Comparison of ENCODE assay signal across 1 cellular context in the genomic region with DNA sequence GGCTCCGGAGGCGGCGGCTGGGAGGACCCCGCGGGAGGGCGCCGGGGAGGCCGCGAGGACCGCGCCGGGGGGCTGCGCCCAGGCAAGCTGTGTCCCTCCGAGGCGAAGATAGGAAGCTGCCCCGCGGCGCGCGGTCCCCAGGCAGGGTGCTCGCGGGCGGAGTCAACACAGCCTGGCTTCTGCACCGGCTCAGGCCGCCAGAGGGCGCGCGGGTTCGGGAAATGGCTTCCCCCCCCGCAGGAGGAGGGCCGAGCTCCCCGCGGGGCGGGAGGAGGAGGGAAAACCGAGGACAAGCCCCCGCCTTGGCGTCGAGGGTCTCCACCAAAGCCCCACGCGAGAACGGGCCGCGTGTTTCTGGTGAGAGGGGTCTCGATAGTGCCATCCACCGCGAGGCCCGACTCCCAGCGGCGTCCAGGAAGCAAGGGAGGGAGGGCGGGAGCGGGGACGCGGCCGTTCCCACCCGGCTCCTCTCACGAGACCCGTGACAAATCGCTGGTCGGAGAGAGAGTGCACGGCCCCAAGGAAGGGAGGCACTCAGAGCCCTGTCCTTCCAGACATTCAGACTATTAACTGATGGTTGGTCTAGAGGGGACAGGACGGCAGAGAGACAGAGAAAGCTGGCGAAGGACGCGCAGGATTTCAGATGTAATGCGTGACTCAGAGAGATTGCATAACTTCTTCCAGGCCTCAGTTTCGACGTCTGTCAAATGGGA.
A peak's percentile ranks its signal among the peaks of the same experiment; 100 is the strongest.
TF ChIP-seq lines count a peak whose summit lies in the region.

No MANE protein-coding gene starts in this region.

TF ChIP-seq in K562, 482 proteins besides CTCF, POLR2A, EP300 and RAD21 (continued from another document and continues in another):
- TF ChIP-seq HMGN3 (IDR thresholded peaks at IDR 0.05; ENCODE audit: borderline replicate concordance, extremely low read depth, insufficient read length, low read depth, low read length) (peak; percentile 78), ARNT (IDR thresholded peaks at IDR 0.05) (peak in 1 of 2 experiments; percentile 61; a peak in 1 of 4 replicates), ZBED1 (IDR thresholded peaks at IDR 0.05) (0 out of 2 replicates have a peak, but pooled peaks have one; percentile 14), MTA2 (IDR thresholded peaks at IDR 0.05; ENCODE audit: low read depth) (peak; percentile 40; the same call in 1 of the 2 replicates), ELF1 (tag; IDR thresholded peaks at IDR 0.05) (peak; percentile 35; the same call in 1 of the 2 replicates), KAT2B (IDR thresholded peaks at IDR 0.05; ENCODE audit: low read depth, low read length) (no peak), PHTF2 (CRISPR knock-in tag; IDR thresholded peaks at IDR 0.05) (no peak), ATF7 (IDR thresholded peaks at IDR 0.05) (peak; percentile 22; the same call in 1 of the 2 replicates), USF1 (CRISPR knock-in tag; IDR thresholded peaks at IDR 0.05) (0 out of 2 replicates have a peak, but pooled peaks have one; percentile 8), CBX5 (IDR thresholded peaks at IDR 0.05; ENCODE audit: borderline replicate concordance, low read depth) (peak; percentile 25; the same call in 1 of the 2 replicates), RBM22 (IDR thresholded peaks at IDR 0.05; ENCODE audit: low read depth, low read length, poor library complexity, severe bottlenecking) (peak; percentile 72), GTF2B (IDR thresholded peaks at IDR 0.05; ENCODE audit: extremely low read depth, insufficient read length) (no peak), NR2C2 (CRISPR knock-in tag; IDR thresholded peaks at IDR 0.05) (peak; percentile 49; the same call in 1 of the 2 replicates), NR2C2 (tag; IDR thresholded peaks at IDR 0.05) (no peak), HDAC1 (IDR thresholded peaks at IDR 0.05) (peak in 1 of 2 experiments; percentile 63; a peak in 1 of 4 replicates), ELK1 (CRISPR knock-in tag; IDR thresholded peaks at IDR 0.05) (no peak), PKNOX1 (IDR thresholded peaks at IDR 0.05) (0 out of 2 replicates have a peak, but pooled peaks have one; percentile 17), HINFP (tag; conservative IDR thresholded peaks at IDR 0.05; ENCODE audit: low read depth) (no peak; the same call in 1 of the 2 replicates), ZNF740 (CRISPR knock-in tag; IDR thresholded peaks at IDR 0.05) (peak; percentile 100), ZNF740 (tag; IDR thresholded peaks at IDR 0.05) (peak in 1 of 2 experiments; percentile 98; a peak in 2 of 4 replicates), ILF3 (IDR thresholded peaks at IDR 0.05; ENCODE audit: borderline replicate concordance) (no peak), MTF1 (CRISPR knock-in tag; IDR thresholded peaks at IDR 0.05; ENCODE audit: borderline replicate concordance) (no peak), FOSL1 (tag; conservative IDR thresholded peaks at IDR 0.05) (peak; percentile 80; the same call in 1 of the 2 replicates), CREM (IDR thresholded peaks at IDR 0.05; ENCODE audit: low read depth) (peak; percentile 52; the same call in 1 of the 2 replicates), FOXA3 (CRISPR knock-in tag; conservative IDR thresholded peaks at IDR 0.05 in 1 of 2, IDR thresholded peaks at IDR 0.05 in 1 of 2) (0 out of 4 replicates have a peak, but pooled peaks of 1 of the 2 experiments have one; percentile 25), ZNF232 (CRISPR knock-in tag; IDR thresholded peaks at IDR 0.05) (no peak), MYNN (IDR thresholded peaks at IDR 0.05) (no peak), MYNN (CRISPR knock-in tag; IDR thresholded peaks at IDR 0.05) (no peak)
- TF ChIP-seq, protein P1, sequence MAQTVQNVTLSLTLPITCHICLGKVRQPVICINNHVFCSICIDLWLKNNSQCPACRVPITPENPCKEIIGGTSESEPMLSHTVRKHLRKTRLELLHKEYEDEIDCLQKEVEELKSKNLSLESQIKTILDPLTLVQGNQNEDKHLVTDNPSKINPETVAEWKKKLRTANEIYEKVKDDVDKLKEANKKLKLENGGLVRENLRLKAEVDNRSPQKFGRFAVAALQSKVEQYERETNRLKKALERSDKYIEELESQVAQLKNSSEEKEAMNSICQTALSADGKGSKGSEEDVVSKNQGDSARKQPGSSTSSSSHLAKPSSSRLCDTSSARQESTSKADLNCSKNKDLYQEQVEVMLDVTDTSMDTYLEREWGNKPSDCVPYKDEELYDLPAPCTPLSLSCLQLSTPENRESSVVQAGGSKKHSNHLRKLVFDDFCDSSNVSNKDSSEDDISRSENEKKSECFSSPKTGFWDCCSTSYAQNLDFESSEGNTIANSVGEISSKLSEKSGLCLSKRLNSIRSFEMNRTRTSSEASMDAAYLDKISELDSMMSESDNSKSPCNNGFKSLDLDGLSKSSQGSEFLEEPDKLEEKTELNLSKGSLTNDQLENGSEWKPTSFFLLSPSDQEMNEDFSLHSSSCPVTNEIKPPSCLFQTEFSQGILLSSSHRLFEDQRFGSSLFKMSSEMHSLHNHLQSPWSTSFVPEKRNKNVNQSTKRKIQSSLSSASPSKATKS (CRISPR knock-in tag; IDR thresholded peaks at IDR 0.05) = no peak
- TF ChIP-seq, protein P2, sequence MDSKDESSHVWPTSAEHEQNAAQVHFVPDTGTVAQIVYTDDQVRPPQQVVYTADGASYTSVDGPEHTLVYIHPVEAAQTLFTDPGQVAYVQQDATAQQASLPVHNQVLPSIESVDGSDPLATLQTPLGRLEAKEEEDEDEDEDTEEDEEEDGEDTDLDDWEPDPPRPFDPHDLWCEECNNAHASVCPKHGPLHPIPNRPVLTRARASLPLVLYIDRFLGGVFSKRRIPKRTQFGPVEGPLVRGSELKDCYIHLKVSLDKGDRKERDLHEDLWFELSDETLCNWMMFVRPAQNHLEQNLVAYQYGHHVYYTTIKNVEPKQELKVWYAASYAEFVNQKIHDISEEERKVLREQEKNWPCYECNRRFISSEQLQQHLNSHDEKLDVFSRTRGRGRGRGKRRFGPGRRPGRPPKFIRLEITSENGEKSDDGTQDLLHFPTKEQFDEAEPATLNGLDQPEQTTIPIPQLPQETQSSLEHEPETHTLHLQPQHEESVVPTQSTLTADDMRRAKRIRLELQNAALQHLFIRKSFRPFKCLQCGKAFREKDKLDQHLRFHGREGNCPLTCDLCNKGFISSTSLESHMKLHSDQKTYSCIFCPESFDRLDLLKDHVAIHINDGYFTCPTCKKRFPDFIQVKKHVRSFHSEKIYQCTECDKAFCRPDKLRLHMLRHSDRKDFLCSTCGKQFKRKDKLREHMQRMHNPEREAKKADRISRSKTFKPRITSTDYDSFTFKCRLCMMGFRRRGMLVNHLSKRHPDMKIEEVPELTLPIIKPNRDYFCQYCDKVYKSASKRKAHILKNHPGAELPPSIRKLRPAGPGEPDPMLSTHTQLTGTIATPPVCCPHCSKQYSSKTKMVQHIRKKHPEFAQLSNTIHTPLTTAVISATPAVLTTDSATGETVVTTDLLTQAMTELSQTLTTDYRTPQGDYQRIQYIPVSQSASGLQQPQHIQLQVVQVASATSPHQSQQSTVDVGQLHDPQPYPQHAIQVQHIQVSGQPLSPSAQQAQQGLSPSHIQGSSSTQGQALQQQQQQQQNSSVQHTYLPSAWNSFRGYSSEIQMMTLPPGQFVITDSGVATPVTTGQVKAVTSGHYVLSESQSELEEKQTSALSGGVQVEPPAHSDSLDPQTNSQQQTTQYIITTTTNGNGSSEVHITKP (IDR thresholded peaks at IDR 0.05; ENCODE audit: partially characterized antibody) = peak; percentile 6
- TF ChIP-seq, protein P3, sequence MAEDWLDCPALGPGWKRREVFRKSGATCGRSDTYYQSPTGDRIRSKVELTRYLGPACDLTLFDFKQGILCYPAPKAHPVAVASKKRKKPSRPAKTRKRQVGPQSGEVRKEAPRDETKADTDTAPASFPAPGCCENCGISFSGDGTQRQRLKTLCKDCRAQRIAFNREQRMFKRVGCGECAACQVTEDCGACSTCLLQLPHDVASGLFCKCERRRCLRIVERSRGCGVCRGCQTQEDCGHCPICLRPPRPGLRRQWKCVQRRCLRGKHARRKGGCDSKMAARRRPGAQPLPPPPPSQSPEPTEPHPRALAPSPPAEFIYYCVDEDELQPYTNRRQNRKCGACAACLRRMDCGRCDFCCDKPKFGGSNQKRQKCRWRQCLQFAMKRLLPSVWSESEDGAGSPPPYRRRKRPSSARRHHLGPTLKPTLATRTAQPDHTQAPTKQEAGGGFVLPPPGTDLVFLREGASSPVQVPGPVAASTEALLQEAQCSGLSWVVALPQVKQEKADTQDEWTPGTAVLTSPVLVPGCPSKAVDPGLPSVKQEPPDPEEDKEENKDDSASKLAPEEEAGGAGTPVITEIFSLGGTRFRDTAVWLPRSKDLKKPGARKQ (CRISPR knock-in tag; IDR thresholded peaks at IDR 0.05) = no peak
- TF ChIP-seq, protein P4, sequence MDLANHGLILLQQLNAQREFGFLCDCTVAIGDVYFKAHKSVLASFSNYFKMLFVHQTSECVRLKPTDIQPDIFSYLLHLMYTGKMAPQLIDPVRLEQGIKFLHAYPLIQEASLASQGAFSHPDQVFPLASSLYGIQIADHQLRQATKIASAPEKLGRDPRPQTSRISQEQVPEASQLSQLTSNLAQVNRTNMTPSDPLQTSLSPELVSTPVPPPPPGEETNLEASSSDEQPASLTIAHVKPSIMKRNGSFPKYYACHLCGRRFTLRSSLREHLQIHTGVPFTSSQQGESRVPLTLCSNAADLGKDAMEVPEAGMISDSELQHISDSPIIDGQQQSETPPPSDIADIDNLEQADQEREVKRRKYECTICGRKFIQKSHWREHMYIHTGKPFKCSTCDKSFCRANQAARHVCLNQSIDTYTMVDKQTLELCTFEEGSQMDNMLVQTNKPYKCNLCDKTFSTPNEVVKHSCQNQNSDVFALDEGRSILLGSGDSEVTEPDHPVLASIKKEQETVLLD (IDR thresholded peaks at IDR 0.05) = no peak
